ENCODE assay signal across 24 cellular contexts in genomic region chr20:10556519-10557083, GRCh38.
DNase-seq lines count a peak whose midpoint lies in the region; ATAC-seq and TF ChIP-seq lines count a peak whose summit lies in the region.
"Had no signal": no experiment of that assay in that cellular context is flagged by ENCODE, and none has a peak within 500 bp of the region (broad histone marks: within the 10 kb centered on the region; RNA-seq: fewer than 3 reads in every experiment).

No MANE protein-coding gene starts in this region.

- H3K36me3 Mint-ChIP-seq in MCF 10A (ENCODE audit: insufficient read depth, unreplicated experiment) (peaks cover 7% of the 10 kb centered on the region), CD14-positive monocyte (peaks cover 18 to 19% of the 10 kb centered on the region in 2 donors)

- TSS peak; percentile 15 for BruUV-seq in MCF 10A (replicated peaks; lab: Mats Ljungman, UMichigan)

- 83% methylated on average over 2 of the region's 2 CpGs for WGBS in mesenchymal stem cell

- no peak overlapping the region for H2AFZ ChIP-seq in mesenchymal stem cell (ENCODE audit: low read depth, low read length)

- H3K27ac Mint-ChIP-seq in MCF 10A (ENCODE audit: low read depth, unreplicated experiment): peak overlapping the region; percentile 2
- H3K27ac Mint-ChIP-seq in CD14-positive monocyte: no peak overlapping the region
- H3K27ac Mint-ChIP-seq: activated CD4-positive, alpha-beta memory T cell treated with anti-CD3 and anti-CD28 coated beads for 36 hours; IgD-negative memory B cell; T-helper 17 cell had no signal

- no peak overlapping the region for H3K18ac ChIP-seq in mesenchymal stem cell (ENCODE audit: low read depth in 1 of 2, low read length in 2 of 2)

- peak overlapping the region; percentile 61 for H2BK5ac ChIP-seq in mesenchymal stem cell (ENCODE audit: low read depth, low read length, poor library complexity, severe bottlenecking)

- H3K4me2 ChIP-seq in mesenchymal stem cell (ENCODE audit: low read length, poor library complexity, severe bottlenecking): no peak overlapping the region

- peak overlapping the region; percentile 35 to 64 for H3K4ac ChIP-seq in mesenchymal stem cell (ENCODE audit: low read depth in 1 of 2, low read length in 2 of 2)

- H3K14ac ChIP-seq in mesenchymal stem cell (ENCODE audit: low read length in 2 of 2): no peak overlapping the region

- H4K8ac ChIP-seq in mesenchymal stem cell (ENCODE audit: low read length): peak overlapping the region; percentile 19

- TF ChIP-seq POLR2A in breast epithelium (IDR thresholded peaks at IDR 0.05) (no peak), vagina (IDR thresholded peaks at IDR 0.05) (no peak)

- H3K27ac ChIP-seq in breast epithelium: no peak overlapping the region
- H3K27ac ChIP-seq in coronary artery: peak overlapping the region; percentile 51 to 67
- H3K27ac ChIP-seq in mesenchymal stem cell (ENCODE audit: low read length, poor library complexity, severe bottlenecking): no peak overlapping the region
- H3K27ac ChIP-seq in vagina: peak overlapping the region; percentile 27
- H3K27ac ChIP-seq: HL-60 had no signal

- H3K9me3 Mint-ChIP-seq in MCF 10A (ENCODE audit: unreplicated experiment) (no peaks in the 10 kb centered on the region), CD14-positive monocyte (peaks cover 0 to under 1% (median 0%) of the 10 kb centered on the region in 7 donors)
- H3K9me3 Mint-ChIP-seq: central memory CD8-positive, alpha-beta T cell; stimulated activated naive CD8-positive, alpha-beta T cell treated with anti-CD3 and anti-CD28 coated beads, Interleukin-15, amount 100 ng/mL, for 72 hours had no signal

- no peak for TF ChIP-seq CTCF in MCF 10A (IDR thresholded peaks at IDR 0.05; ENCODE audit: unreplicated experiment)
- no peak for TF ChIP-seq CTCF in breast epithelium (IDR thresholded peaks at IDR 0.05)
- TF ChIP-seq CTCF in coronary artery (IDR thresholded peaks at IDR 0.05): no peak
- no peak for TF ChIP-seq CTCF in vagina (IDR thresholded peaks at IDR 0.05)
- TF ChIP-seq CTCF in CD14-positive monocyte (IDR thresholded peaks at IDR 0.05): no peak

- no peak overlapping the region for H4K91ac ChIP-seq in mesenchymal stem cell (ENCODE audit: low read length)

- H3K9ac ChIP-seq in mesenchymal stem cell (ENCODE audit: low read length): no peak overlapping the region

- peak overlapping the region; percentile 9 to 83 for H2BK12ac ChIP-seq in mesenchymal stem cell (ENCODE audit: low read length in 2 of 2)

- no peak for DNase-seq in MCF 10A (ENCODE audit: unreplicated experiment)
- no peak for DNase-seq in breast epithelium (ENCODE audit: low spot score in 2 of 2)
- DNase-seq in coronary artery (ENCODE audit: low spot score): no peak
- no peak for DNase-seq in mesenchymal stem cell
- no peak for DNase-seq in vagina (ENCODE audit: extremely low spot score in 2 of 2)
- no peak for DNase-seq in CD14-positive monocyte (ENCODE audit: low spot score)
- no peak for DNase-seq in activated CD8-positive, alpha-beta memory T cell treated with anti-CD3 and anti-CD28 coated beads, Interleukin-2, amount 50 U/mL, for 4 hours
- DNase-seq: 8988T; activated CD4-positive, alpha-beta memory T cell treated with anti-CD3 and anti-CD28 coated beads for 36 hours; activated gamma-delta T cell treated with Interleukin-2 at 50 U/mL for 16 hours; activated T-cell treated with anti-CD3 and anti-CD28 coated beads for 4 hours; Calu3; glutamatergic neuron; MM.1S; NCI-H146; NCI-H774; SIG-M5; stimulated activated CD4-positive, alpha-beta T cell treated with anti-CD3 and anti-CD28 coated beads, Interleukin-4, amount 100 ng/mL, for 4 hours; stimulated activated naive CD8-positive, alpha-beta T cell treated with anti-CD3 and anti-CD28 coated beads, Interleukin-15, amount 100 ng/mL, for 72 hours; T-helper 17 cell had no signal

- H3K4me3 Mint-ChIP-seq in MCF 10A (ENCODE audit: unreplicated experiment) (no peak overlapping the region), CD14-positive monocyte (no peak overlapping the region)
- H3K4me3 Mint-ChIP-seq: activated CD4-positive, alpha-beta memory T cell treated with anti-CD3 and anti-CD28 coated beads for 36 hours; central memory CD8-positive, alpha-beta T cell; IgD-negative memory B cell; stimulated activated naive CD8-positive, alpha-beta T cell treated with anti-CD3 and anti-CD28 coated beads, Interleukin-15, amount 100 ng/mL, for 72 hours; T-helper 17 cell had no signal

- no peak overlapping the region for H2BK120ac ChIP-seq in mesenchymal stem cell (ENCODE audit: low read depth, low read length)

- H3K23ac ChIP-seq in mesenchymal stem cell (ENCODE audit: low read length in 2 of 2): peak overlapping the region in 1 of 2 experiments; percentile 49

- no peaks in the 10 kb centered on the region for H3K36me3 ChIP-seq in breast epithelium
- H3K36me3 ChIP-seq in mesenchymal stem cell (ENCODE audit: control insufficient read depth in 1 of 2, insufficient read depth in 2 of 2, low read depth in 1 of 2, low read length in 2 of 2): no peaks in the 10 kb centered on the region
- H3K36me3 ChIP-seq in vagina: no peaks in the 10 kb centered on the region

- POLR2A ChIA-PET in MCF 10A (lab: Yijun Ruan, JAX): interaction anchor here (0.6 to 5.6 kb wide), 21 partner anchors 9 to 717 kb away, joined by 3 to 60 read pairs (median 6); partner anchors contain the start of genes JAG1, MKKS and SLX4IP

- H3K4me1 Mint-ChIP-seq in MCF 10A (ENCODE audit: insufficient read depth, unreplicated experiment) (peaks cover 26% of the 10 kb centered on the region), CD14-positive monocyte (peaks cover 9% of the 10 kb centered on the region)

- H3K9me3 ChIP-seq in breast epithelium (no peaks in the 10 kb centered on the region), mesenchymal stem cell (ENCODE audit: control insufficient read depth, low read length) (no peaks in the 10 kb centered on the region), vagina (no peaks in the 10 kb centered on the region)

- peak overlapping the region; percentile 16 for H2AK5ac ChIP-seq in mesenchymal stem cell (ENCODE audit: low read length, severe bottlenecking)

- H3K4me1 ChIP-seq in breast epithelium (no peaks in the 10 kb centered on the region), mesenchymal stem cell (ENCODE audit: control insufficient read depth, insufficient read depth, low read depth, low read length) (peaks cover 12% of the 10 kb centered on the region), vagina (peaks cover 51% of the 10 kb centered on the region)

- H2BK15ac ChIP-seq in mesenchymal stem cell (ENCODE audit: low read depth, poor library complexity, severe bottlenecking): peak overlapping the region; percentile 44

- H3K27me3 ChIP-seq in breast epithelium (no peaks in the 10 kb centered on the region), mesenchymal stem cell (ENCODE audit: control insufficient read depth in 1 of 2, insufficient read depth in 1 of 2, low read length in 2 of 2) (no peaks in the 10 kb centered on the region), vagina (no peaks in the 10 kb centered on the region)

- H3K4me3 ChIP-seq in breast epithelium: no peak overlapping the region
- peak overlapping the region; percentile 34 for H3K4me3 ChIP-seq in coronary artery
- H3K4me3 ChIP-seq in mesenchymal stem cell (ENCODE audit: insufficient read depth in 1 of 2, low read depth in 1 of 2, low read length in 2 of 2): no peak overlapping the region
- no peak overlapping the region for H3K4me3 ChIP-seq in vagina

- H3K27me3 Mint-ChIP-seq in MCF 10A (ENCODE audit: insufficient read depth, unreplicated experiment) (no peaks in the 10 kb centered on the region), CD14-positive monocyte (ENCODE audit: low read depth in 3 of 3) (peaks cover 0 to 1% (median 0%) of the 10 kb centered on the region in 3 donors)
- H3K27me3 Mint-ChIP-seq: activated CD4-positive, alpha-beta memory T cell treated with anti-CD3 and anti-CD28 coated beads for 36 hours; central memory CD8-positive, alpha-beta T cell; IgD-negative memory B cell; stimulated activated naive CD8-positive, alpha-beta T cell treated with anti-CD3 and anti-CD28 coated beads, Interleukin-15, amount 100 ng/mL, for 72 hours; T-helper 17 cell had no signal

- H3K79me1 ChIP-seq in mesenchymal stem cell (replicated peaks; ENCODE audit: low read length, poor library complexity, severe bottlenecking): no peaks in the 10 kb centered on the region

- CTCF ChIA-PET in MCF 10A (lab: Yijun Ruan, JAX): interaction anchor here (0.6 to 5.6 kb wide), 21 partner anchors 17 to 987 kb away, joined by 3 to 35 read pairs (median 3); partner anchors contain the start of gene JAG1

- intact Hi-C loops in MCF 10A (cut with micrococcal nuclease): loop anchor here (1.0 to 10.0 kb wide), 3 partner anchors 36 to 798 kb away; no protein-coding TSS in a partner anchor
- intact Hi-C loops in breast epithelium (cut with DNase I; ENCODE audit: low total_unique reads): no loop called here
- intact Hi-C loops in vagina (cut with DNase I): loop anchor here (10.0 kb wide), 2 partner anchors 48 to 718 kb away; no protein-coding TSS in a partner anchor
- intact Hi-C loops in CD14-positive monocyte (cut with micrococcal nuclease): no loop called here

- ATAC-seq in HG02610 (IDR thresholded peaks at IDR 0.05; ENCODE audit: unreplicated experiment): no peak
- ATAC-seq: stimulated activated naive CD8-positive, alpha-beta T cell treated with anti-CD3 and anti-CD28 coated beads, Interleukin-15, amount 100 ng/mL, for 72 hours; T-helper 17 cell had no signal

Comparison
In these comparisons a context has a peak if more than half of its experiments do, and no peak if none do; other contexts are left out.
1. intact Hi-C loops: an anchor here in MCF 10A (1.0 to 10.0 kb wide) and vagina (10.0 kb wide); none called in breast epithelium and CD14-positive monocyte.
2. H3K27ac ChIP-seq: peak in coronary artery (2 of 2) and vagina (single experiment); none in breast epithelium (0 of 2) and mesenchymal stem cell (single experiment).